14 cellular contexts compared by ENCODE assay signal in the genomic region with DNA sequence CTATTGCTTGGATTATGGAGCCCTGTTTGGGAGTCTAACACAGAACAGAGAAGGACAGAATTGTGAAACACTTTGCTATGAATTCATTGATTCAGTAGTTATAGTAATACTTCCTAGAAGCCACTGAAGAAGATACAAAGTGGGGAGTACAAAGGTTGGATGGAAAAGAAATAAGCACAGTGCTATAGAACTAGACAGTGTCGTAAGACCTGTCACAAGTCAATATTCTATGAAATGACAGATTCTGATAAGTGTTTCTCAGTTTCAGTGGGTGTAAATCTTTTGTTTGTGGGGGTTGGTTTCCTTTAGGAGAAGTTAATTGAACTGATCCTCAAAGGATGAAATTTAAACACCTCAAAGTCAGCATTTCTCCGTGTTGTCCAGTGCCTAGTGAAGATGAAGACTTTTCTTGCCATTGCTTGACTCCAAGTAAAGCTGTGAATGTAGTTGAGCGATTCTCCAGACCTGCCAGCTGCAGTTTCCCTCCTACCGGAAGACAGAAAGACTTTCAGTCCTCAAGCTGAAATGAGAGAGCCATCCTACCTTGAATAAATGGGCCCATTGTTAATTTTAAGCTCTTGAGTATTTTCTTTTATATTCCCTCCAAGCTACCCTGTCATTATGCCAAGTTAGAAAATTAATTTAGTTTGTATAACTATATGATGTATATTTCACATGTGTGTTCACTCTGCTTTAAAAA. TPM values are rescaled to one million over a fixed set of nuclear protein-coding genes. Genes with fewer than 3 reads are reported as not detected.
A peak's percentile ranks its signal among the peaks of the same experiment; 100 is the strongest.
DNase-seq lines count a peak whose midpoint lies in the region; ATAC-seq and TF ChIP-seq lines count a peak whose summit lies in the region.
"Had no signal": no experiment of that assay in that cellular context is flagged by ENCODE, and none has a peak within 500 bp of the region (broad histone marks: within the 10 kb centered on the region; RNA-seq: fewer than 3 reads in every experiment).

No MANE protein-coding gene starts in this region.

- H3K4me3 ChIP-seq in PC-3 (ENCODE audit: low read length): no peak overlapping the region
- peak overlapping the region; percentile 14 for H3K4me3 ChIP-seq in endocrine pancreas (ENCODE audit: control insufficient read depth, insufficient read depth, low read length)
- H3K4me3 ChIP-seq: HAP-1, ovary had no signal

- CTCF ChIA-PET in Calu3 (lab: Charles Lee): no interaction called here
- CTCF ChIA-PET in PC-3 (lab: Charles Lee): no interaction called here

- BruUV-seq in Calu3 (replicated peaks; lab: Mats Ljungman, UMichigan) (no TSS peak), PC-3 (replicated peaks; lab: Mats Ljungman, UMichigan) (no TSS peak)

- H3K27me3 ChIP-seq in PC-3 (ENCODE audit: low read length): no peaks in the 10 kb centered on the region
- no peaks in the 10 kb centered on the region for H3K27me3 ChIP-seq in endocrine pancreas (ENCODE audit: control insufficient read depth, insufficient read depth, low read length)
- H3K27me3 ChIP-seq: ovary had no signal

- peaks cover 63% of the 10 kb centered on the region for H3K36me3 Mint-ChIP-seq in Calu3 (ENCODE audit: insufficient read depth, unreplicated experiment)
- H3K36me3 Mint-ChIP-seq in neural crest cell (ENCODE audit: low read depth): no peaks in the 10 kb centered on the region
- peaks cover 6% of the 10 kb centered on the region for H3K36me3 Mint-ChIP-seq in stimulated activated memory B cell treated with anti-CD40 and anti-IgM and Interleukin-4, amounts not matched to agents 10 μg/mL and 1 μg/mL and 100 μg/mL, for 72 hours

- H3F3A ChIP-seq in PC-3 (ENCODE audit: low read length, unreplicated experiment): peaks cover 4% of the 10 kb centered on the region

- intact Hi-C loops in Calu3 (cut with micrococcal nuclease; ENCODE audit: unreplicated experiment): loop anchor here (2.0 kb wide), 1 partner anchor 137 kb away; no protein-coding TSS in a partner anchor
- intact Hi-C loops in PC-3 (cut with micrococcal nuclease): loop anchor here (5.0 kb wide), 1 partner anchor 58 kb away; no protein-coding TSS in a partner anchor

- H3K4me2 ChIP-seq in PC-3 (ENCODE audit: low read length): peak overlapping the region; percentile 62; the same call in 1 of the 2 replicates

- H3K9ac ChIP-seq in PC-3 (ENCODE audit: low read length) (no peak overlapping the region), endocrine pancreas (ENCODE audit: control insufficient read depth, insufficient read depth, low read length) (no peak overlapping the region)

- peaks cover 8% of the 10 kb centered on the region; the same call in 1 of the 2 replicates for H4K20me1 ChIP-seq in PC-3 (ENCODE audit: low read length)

- H3K4me1 ChIP-seq in PC-3 (ENCODE audit: insufficient read depth, low read length) (peaks cover 69% of the 10 kb centered on the region), endocrine pancreas (ENCODE audit: control insufficient read depth, insufficient read depth, low read length) (peaks cover 39% of the 10 kb centered on the region)

- ATAC-seq in PC-3: no peak
- no peak for ATAC-seq in HG02938 (IDR thresholded peaks at IDR 0.05; ENCODE audit: unreplicated experiment)
- no peak for ATAC-seq in GM18909 (IDR thresholded peaks at IDR 0.05; ENCODE audit: poor library complexity, unreplicated experiment)
- ATAC-seq in GM21786 (IDR thresholded peaks at IDR 0.05; ENCODE audit: unreplicated experiment): no peak
- no peak for ATAC-seq in stimulated activated memory B cell treated with anti-CD40 and anti-IgM and Interleukin-4, amounts not matched to agents 10 μg/mL and 1 μg/mL and 100 μg/mL, for 72 hours
- ATAC-seq: SK-N-SH treated with all-trans-retinoic acid at 6 μM for 48 hours had no signal

- H3K27ac Mint-ChIP-seq in Calu3 (ENCODE audit: unreplicated experiment): peak overlapping the region; percentile 23
- H3K27ac Mint-ChIP-seq in neural crest cell (ENCODE audit: unreplicated experiment): peak overlapping the region; percentile 95
- H3K27ac Mint-ChIP-seq in stimulated activated memory B cell treated with anti-CD40 and anti-IgM and Interleukin-4, amounts not matched to agents 10 μg/mL and 1 μg/mL and 100 μg/mL, for 72 hours: no peak overlapping the region
- H3K27ac Mint-ChIP-seq: activated naive CD4-positive, alpha-beta T cell treated with anti-CD3 and anti-CD28 coated beads, Interleukin-2, amount 10 ng/mL, durations not matched to agents 7 days and 5 days had no signal

- POLR2A ChIA-PET in PC-3 (lab: Charles Lee; ENCODE audit: unreplicated experiment): no interaction called here

- H2AFZ ChIP-seq in PC-3 (ENCODE audit: low read length): no peak overlapping the region

- no peaks in the 10 kb centered on the region for H3K9me3 Mint-ChIP-seq in Calu3 (ENCODE audit: low read depth, unreplicated experiment)
- H3K9me3 Mint-ChIP-seq in neural crest cell: no peaks in the 10 kb centered on the region
- no peaks in the 10 kb centered on the region for H3K9me3 Mint-ChIP-seq in stimulated activated memory B cell treated with anti-CD40 and anti-IgM and Interleukin-4, amounts not matched to agents 10 μg/mL and 1 μg/mL and 100 μg/mL, for 72 hours
- H3K9me3 Mint-ChIP-seq: activated naive CD4-positive, alpha-beta T cell treated with anti-CD3 and anti-CD28 coated beads, Interleukin-2, amount 10 ng/mL, durations not matched to agents 7 days and 5 days had no signal

- DNase-seq in Calu3 (no peak), PC-3 (no peak), neural crest cell (ENCODE audit: low read depth, low spot score) (no peak)
- DNase-seq: activated naive CD4-positive, alpha-beta T cell treated with anti-CD3 and anti-CD28 coated beads, Interleukin-2, amount 10 ng/mL, durations not matched to agents 7 days and 5 days; erythroblast; NCI-H2171; ovary had no signal

- H3K4me3 Mint-ChIP-seq in Calu3 (ENCODE audit: low read depth, unreplicated experiment): peak overlapping the region; percentile 14
- peak overlapping the region; percentile 79 for H3K4me3 Mint-ChIP-seq in neural crest cell
- no peak overlapping the region for H3K4me3 Mint-ChIP-seq in stimulated activated memory B cell treated with anti-CD40 and anti-IgM and Interleukin-4, amounts not matched to agents 10 μg/mL and 1 μg/mL and 100 μg/mL, for 72 hours
- H3K4me3 Mint-ChIP-seq: activated naive CD4-positive, alpha-beta T cell treated with anti-CD3 and anti-CD28 coated beads, Interleukin-2, amount 10 ng/mL, durations not matched to agents 7 days and 5 days had no signal

- peaks cover 12% of the 10 kb centered on the region for H3K36me3 ChIP-seq in PC-3 (ENCODE audit: low read depth, low read length)
- H3K36me3 ChIP-seq in endocrine pancreas (ENCODE audit: control insufficient read depth, insufficient read depth, low read length): peaks cover 6% of the 10 kb centered on the region
- H3K36me3 ChIP-seq: ovary had no signal

- TF ChIP-seq CTCF in Calu3 (IDR thresholded peaks at IDR 0.05; ENCODE audit: unreplicated experiment): no peak
- TF ChIP-seq CTCF in PC-3 (conservative IDR thresholded peaks at IDR 0.05; ENCODE audit: low read depth, low read length): no peak
- TF ChIP-seq CTCF in neural crest cell (conservative IDR thresholded peaks at IDR 0.05): no peak

- peaks cover 100% of the 10 kb centered on the region for H3K79me2 ChIP-seq in PC-3 (ENCODE audit: low read length)

- H3K4me1 Mint-ChIP-seq in Calu3 (ENCODE audit: low read depth, unreplicated experiment): peaks cover 55% of the 10 kb centered on the region
- peaks cover 80% of the 10 kb centered on the region for H3K4me1 Mint-ChIP-seq in neural crest cell
- peaks cover 26% of the 10 kb centered on the region for H3K4me1 Mint-ChIP-seq in stimulated activated memory B cell treated with anti-CD40 and anti-IgM and Interleukin-4, amounts not matched to agents 10 μg/mL and 1 μg/mL and 100 μg/mL, for 72 hours

- H3K9me2 ChIP-seq in PC-3 (replicated peaks; ENCODE audit: low read length): no peaks in the 10 kb centered on the region

- H3K27ac ChIP-seq in PC-3 (ENCODE audit: low read length): peak overlapping the region; percentile 11; the same call in 1 of the 2 replicates
- H3K27ac ChIP-seq: ovary had no signal

- H3K27me3 Mint-ChIP-seq in Calu3 (ENCODE audit: unreplicated experiment): no peaks in the 10 kb centered on the region
- H3K27me3 Mint-ChIP-seq in neural crest cell (ENCODE audit: low read depth): no peaks in the 10 kb centered on the region
- H3K27me3 Mint-ChIP-seq in stimulated activated memory B cell treated with anti-CD40 and anti-IgM and Interleukin-4, amounts not matched to agents 10 μg/mL and 1 μg/mL and 100 μg/mL, for 72 hours: no peaks in the 10 kb centered on the region
- H3K27me3 Mint-ChIP-seq: activated naive CD4-positive, alpha-beta T cell treated with anti-CD3 and anti-CD28 coated beads, Interleukin-2, amount 10 ng/mL, durations not matched to agents 7 days and 5 days had no signal

- no peaks in the 10 kb centered on the region for H3K9me3 ChIP-seq in PC-3 (ENCODE audit: low read length)
- H3K9me3 ChIP-seq in endocrine pancreas (ENCODE audit: control insufficient read depth, low read length): no peaks in the 10 kb centered on the region
- H3K9me3 ChIP-seq: HAP-1, ovary had no signal

RNA-seq across cellular contexts. Expression of gene PDLIM5, which starts 7.9 kb away (rescaled TPM):
- total RNA-seq in Calu3 (2022) (122 and 129 TPM in 2 replicates), PC-3 (2014; rRNA removed) (30.7 and 57.8 TPM in 2 replicates), neural crest cell (71.0 and 72.5 TPM in 2 replicates)
